In the genomic region with DNA sequence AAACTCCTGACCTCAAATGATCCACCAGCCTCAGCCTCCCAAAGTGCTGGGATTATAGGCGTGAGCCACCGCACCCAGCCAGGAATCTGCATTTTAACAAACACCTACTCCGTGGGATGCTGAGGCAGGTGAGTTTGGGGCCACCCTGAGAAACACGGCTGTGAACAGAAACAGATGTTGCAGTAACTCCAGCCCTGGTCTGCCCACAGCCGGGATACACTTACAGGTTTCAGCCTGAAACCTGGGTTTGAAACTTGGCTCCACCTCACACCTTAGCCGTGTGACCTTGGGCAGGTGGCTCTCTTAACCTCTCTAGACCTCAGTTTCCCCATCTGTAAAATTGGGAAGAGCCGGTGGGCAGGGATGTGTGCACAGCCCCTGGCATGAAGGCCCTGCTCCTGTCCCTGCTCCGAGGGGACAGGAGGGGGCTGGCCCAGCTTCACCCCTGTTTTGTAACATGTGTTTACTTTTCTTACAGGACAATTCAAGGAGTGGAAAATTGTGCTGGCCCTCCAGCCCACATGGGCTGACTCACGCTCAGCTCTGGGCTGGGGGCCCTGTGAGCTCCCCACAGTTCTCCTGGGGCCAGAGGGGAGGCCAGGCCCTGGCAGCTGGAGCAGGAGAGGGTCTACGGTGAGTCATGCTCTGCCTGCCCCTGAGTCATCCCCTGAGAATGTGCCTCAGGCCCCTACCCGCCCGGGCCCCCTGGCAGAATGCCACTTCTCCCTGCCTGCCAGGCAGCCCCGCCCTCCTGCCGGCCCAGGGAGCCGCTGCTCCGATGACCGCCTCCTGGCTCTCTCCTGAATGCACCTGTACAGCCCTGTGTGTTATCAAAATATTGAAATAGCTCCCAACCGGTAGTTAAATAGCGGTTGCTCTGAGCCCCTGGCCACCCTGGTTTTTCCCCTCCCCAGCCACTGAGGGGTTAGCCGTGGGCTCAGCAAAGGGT, we compare ENCODE assay signal across 1 cellular context.
TF ChIP-seq lines count a peak whose summit lies in the region.

No MANE protein-coding gene starts in this region.

TF ChIP-seq in IMR-90, 13 proteins besides CTCF, POLR2A, EP300 and RAD21 (continued from another document):
- TF ChIP-seq MAZ (IDR thresholded peaks at IDR 0.05; ENCODE audit: borderline replicate concordance, low read depth, low read length) (peak; percentile 96), CEBPB (IDR thresholded peaks at IDR 0.05; ENCODE audit: low read depth, low read length) (peak; percentile 51; the same call in 1 of the 2 replicates), NFE2L2 (IDR thresholded peaks at IDR 0.05; ENCODE audit: low read depth, low read length) (peak; percentile 24; the same call in 1 of the 2 replicates), SMC3 (IDR thresholded peaks at IDR 0.05; ENCODE audit: low read depth, low read length) (no peak), MAFK (IDR thresholded peaks at IDR 0.05; ENCODE audit: low read depth, low read length) (no peak), RCOR1 (IDR thresholded peaks at IDR 0.05; ENCODE audit: insufficient replicate concordance, low read length) (peak; percentile 20), RFX5 (IDR thresholded peaks at IDR 0.05; ENCODE audit: low read depth, low read length) (no peak), USF2 (IDR thresholded peaks at IDR 0.05; ENCODE audit: low read depth, low read length) (0 out of 2 replicates have a peak, but pooled peaks have one; percentile 24)
TF ChIP-seq in IMR-90: peak in this region for 8.
